Comparison of ENCODE assay signal across 14 cellular contexts in the genomic region with DNA sequence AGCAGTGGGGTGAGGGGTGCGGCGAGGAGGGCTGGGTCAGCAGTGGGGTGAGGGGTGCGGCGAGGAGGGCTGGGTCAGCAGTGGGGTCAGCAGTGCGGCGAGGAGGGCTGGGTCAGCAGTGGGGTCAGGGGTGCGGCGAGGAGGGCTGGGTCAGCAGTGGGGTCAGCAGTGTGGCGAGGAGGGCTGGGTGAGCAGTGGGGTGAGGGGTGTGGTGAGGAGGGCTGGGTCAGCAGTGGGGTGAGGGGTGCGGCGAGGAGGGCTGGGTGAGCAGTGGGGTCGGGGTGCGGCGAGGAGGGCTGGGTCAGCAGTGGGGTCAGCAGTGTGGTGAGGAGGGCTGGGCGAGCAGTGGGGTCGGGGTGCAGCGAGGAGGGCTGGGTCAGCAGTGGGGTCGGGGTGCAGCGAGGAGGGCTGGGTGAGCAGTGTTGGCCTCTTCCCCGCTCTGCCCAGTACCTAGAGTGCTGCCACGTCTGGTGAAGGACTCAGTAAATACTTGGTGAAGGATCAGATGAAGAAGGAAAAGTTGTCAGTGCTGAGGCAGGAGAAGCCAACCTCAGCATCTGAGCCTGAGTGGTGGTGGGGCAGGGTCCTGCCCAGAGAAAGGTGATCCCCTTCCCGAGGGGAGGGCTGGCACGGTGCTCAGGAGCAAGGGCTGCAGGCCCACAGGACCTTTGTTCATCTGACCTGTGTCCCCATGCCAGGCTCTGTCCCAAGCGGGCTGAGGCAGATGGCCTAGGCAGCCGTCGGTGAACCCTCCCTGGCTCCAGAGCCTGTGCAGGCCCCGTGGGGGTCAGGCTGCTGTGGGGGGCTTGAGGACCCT.
DNase-seq lines count a peak whose midpoint lies in the region; ATAC-seq, FAIRE-seq and TF ChIP-seq lines count a peak whose summit lies in the region.
"Had no signal": no experiment of that assay in that cellular context is flagged by ENCODE, and none has a peak within 500 bp of the region (broad histone marks: within the 10 kb centered on the region; RNA-seq: fewer than 3 reads in every experiment).

No MANE protein-coding gene starts in this region.

- no peak overlapping the region for H2AFZ ChIP-seq in H9 (ENCODE audit: low read length)
- H2AFZ ChIP-seq: parathyroid adenoma had no signal

- H3K27ac ChIP-seq in C4-2B (peak overlapping the region; percentile 56), H9 (ENCODE audit: insufficient read length, low read depth, low read length) (no peak overlapping the region), sigmoid colon (no peak overlapping the region)
- H3K27ac ChIP-seq: parathyroid adenoma had no signal

- no peak overlapping the region for H2BK15ac ChIP-seq in H9 (ENCODE audit: low read depth, low read length)

- H3K4me1 ChIP-seq in H9 (ENCODE audit: insufficient read depth, low read length) (no peaks in the 10 kb centered on the region), sigmoid colon (no peaks in the 10 kb centered on the region)
- H3K4me1 ChIP-seq: parathyroid adenoma had no signal

- H3K27me3 Mint-ChIP-seq in H9 (ENCODE audit: low read depth): peaks cover 9% of the 10 kb centered on the region

- H4K8ac ChIP-seq in H9 (replicated peaks; ENCODE audit: insufficient read length, low read depth, low read length): no peak overlapping the region

- H3K27me3 ChIP-seq in H9 (ENCODE audit: insufficient read depth, low read length) (no peaks in the 10 kb centered on the region), sigmoid colon (peaks cover 0 to 7% (median 0%) of the 10 kb centered on the region in 3 donors)

- no peaks in the 10 kb centered on the region for H4K20me1 ChIP-seq in H9 (ENCODE audit: control insufficient read depth, insufficient read depth, insufficient read length)

- H3T11ph ChIP-seq in H9 (ENCODE audit: low read length): no peak overlapping the region

- H3K4me3 Mint-ChIP-seq in H9: no peak overlapping the region
- H3K4me3 Mint-ChIP-seq: HFFc6 had no signal

- intact Hi-C loops in sigmoid colon (cut with DNase I): no loop called here

- H3K4me2 ChIP-seq in H9 (ENCODE audit: insufficient read depth, insufficient read length, low read length): no peak overlapping the region

- no peak overlapping the region for H3K27ac Mint-ChIP-seq in H9
- H3K27ac Mint-ChIP-seq: HFFc6 had no signal

- H3K9me3 ChIP-seq in H9 (ENCODE audit: control insufficient read depth, low read depth, low read length) (no peaks in the 10 kb centered on the region), sigmoid colon (no peaks in the 10 kb centered on the region)

- peaks cover 6 to 13% of the 10 kb centered on the region in 2 experiments for H3K4me1 Mint-ChIP-seq in H9

- no peak overlapping the region for H3K4ac ChIP-seq in H9 (ENCODE audit: low read depth, low read length)

- no peak overlapping the region for H2BK120ac ChIP-seq in H9 (ENCODE audit: low read depth, low read length, poor library complexity, severe bottlenecking)

- WGBS in H9 (ENCODE audit: extremely low coverage, insufficient read length, low lambda C conversion rate): no CpG with 5 or more reads among the region's 27 CpGs
- WGBS in sigmoid colon, 2 donors: 85 to 91% methylated on average over 27 of the region's 27 CpGs

- H2BK12ac ChIP-seq in H9 (ENCODE audit: insufficient read length, low read depth, low read length): no peak overlapping the region

- H3K79me2 ChIP-seq in H9 (ENCODE audit: insufficient read depth, low read length): no peaks in the 10 kb centered on the region
- H3K79me2 ChIP-seq: parathyroid adenoma had no signal

- no peak for FAIRE-seq in HTR-8/SVneo (lab: Jason Lieb, UNC)

- no peak overlapping the region for H3K9ac ChIP-seq in H9 (ENCODE audit: extremely low read depth, insufficient read length, low read length)
- H3K9ac ChIP-seq: parathyroid adenoma had no signal

- no peaks in the 10 kb centered on the region for H3K23me2 ChIP-seq in H9 (ENCODE audit: insufficient read length, low read depth, low read length, poor library complexity, severe bottlenecking)

- no peak overlapping the region for H3K18ac ChIP-seq in H9 (ENCODE audit: insufficient read length, low read depth, low read length)

- DNase-seq in H9: peak; percentile 30
- DNase-seq in islet precursor cell: peak; percentile 54
- DNase-seq in sigmoid colon: peak; percentile 60
- DNase-seq in COLO668 (lab: John Stamatoyannopoulos, UW; ENCODE audit: unreplicated experiment): no peak
- no peak for DNase-seq in HTR-8/SVneo (ENCODE audit: insufficient read length, low spot score)
- DNase-seq: cerebellar nuclear complex; HFFc6; hippocampal formation; NCI-H2227 treated with DMSO at 0.1 percent for 48 hours; stimulated activated CD4-positive, alpha-beta T cell treated with anti-CD3 and anti-CD28 coated beads, Interleukin-4, amount 100 ng/mL, for 4 hours had no signal

- H2BK5ac ChIP-seq in H9 (ENCODE audit: insufficient read length, low read length): no peak overlapping the region

- no peaks in the 10 kb centered on the region; a peak in 1 of 7 replicates for H3K36me3 Mint-ChIP-seq in H9 (ENCODE audit: insufficient read depth in 1 of 3, low read depth in 3 of 3)

- ATAC-seq in HG02678 (IDR thresholded peaks at IDR 0.05; ENCODE audit: unreplicated experiment): no peak

- no peaks in the 10 kb centered on the region for H3K36me3 ChIP-seq in sigmoid colon

- H3K23ac ChIP-seq in H9 (ENCODE audit: insufficient read length, low read depth, low read length): no peak overlapping the region

- H2AK5ac ChIP-seq in H9 (ENCODE audit: insufficient read length, low read length): no peak overlapping the region

- no peak overlapping the region for H4K5ac ChIP-seq in H9 (ENCODE audit: insufficient read length, low read depth, low read length)

- no peak for TF ChIP-seq CTCF in C4-2B (conservative IDR thresholded peaks at IDR 0.05)
- TF ChIP-seq CTCF in H9 (conservative IDR thresholded peaks at IDR 0.05): no peak
- no peak for TF ChIP-seq CTCF in sigmoid colon (IDR thresholded peaks at IDR 0.05)

- no peak for TF ChIP-seq POLR2A in sigmoid colon (IDR thresholded peaks at IDR 0.05)

- no peak for TF ChIP-seq EP300 in sigmoid colon (IDR thresholded peaks at IDR 0.05)

- H3K14ac ChIP-seq in H9 (ENCODE audit: insufficient read depth, low read length): no peak overlapping the region

- no peak overlapping the region for H3K56ac ChIP-seq in H9 (ENCODE audit: insufficient read length, low read depth, low read length)

- H3K9me3 Mint-ChIP-seq in H9: peaks cover 3 to 6% of the 10 kb centered on the region in 2 experiments
- H3K9me3 Mint-ChIP-seq: HFFc6 had no signal

- no peak overlapping the region for H2BK20ac ChIP-seq in H9 (ENCODE audit: low read depth, low read length, poor library complexity, severe bottlenecking)

- no peaks in the 10 kb centered on the region for H3K79me1 ChIP-seq in H9 (ENCODE audit: insufficient read depth, low read depth, low read length, poor library complexity, severe bottlenecking)

- no peak overlapping the region for H4K91ac ChIP-seq in H9 (ENCODE audit: insufficient read length, low read depth, low read length)

- no peak overlapping the region for H3K4me3 ChIP-seq in sigmoid colon
- H3K4me3 ChIP-seq: skin epidermis had no signal

Comparison
In these comparisons a context has a peak if more than half of its experiments do, and no peak if none do; other contexts are left out.
1. DNase-seq: peak in H9 (single experiment), islet precursor cell (single experiment) and sigmoid colon (single experiment); none in COLO668 (single experiment) and HTR-8/SVneo (single experiment).